Comparison of ENCODE assay signal across 8 cellular contexts in the genomic region with DNA sequence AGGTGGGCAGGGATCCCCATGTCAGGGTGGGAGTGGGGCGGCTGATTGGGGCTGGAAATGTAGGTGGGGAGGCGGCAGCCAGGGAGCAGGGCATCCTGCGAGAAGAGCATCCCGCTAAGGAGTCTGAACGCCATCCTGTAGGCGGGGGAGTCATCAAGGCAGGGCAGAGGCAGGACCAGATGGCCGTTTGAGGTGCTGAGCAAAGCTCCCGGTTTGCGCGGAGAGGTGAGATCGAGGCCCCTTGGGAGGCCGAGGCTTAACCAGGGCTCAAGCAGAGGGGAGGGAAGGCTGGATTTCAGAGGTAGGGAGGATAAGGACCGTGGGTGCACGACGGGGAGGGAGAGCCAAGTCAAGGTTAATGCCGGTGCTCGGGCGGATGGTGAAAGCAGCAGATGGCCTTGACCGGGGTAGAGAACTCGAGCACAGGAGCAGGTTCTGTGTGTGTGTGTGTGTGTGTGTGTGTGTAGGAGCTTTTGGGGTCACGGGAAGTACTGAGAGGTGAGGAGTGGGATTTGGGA. TPM values are rescaled to one million over a fixed set of nuclear protein-coding genes. Genes with fewer than 3 reads are reported as not detected.
DNase-seq lines count a peak whose midpoint lies in the region; ATAC-seq and TF ChIP-seq lines count a peak whose summit lies in the region.

No MANE protein-coding gene starts in this region.

- 0 out of 2 replicates have a peak, but pooled peaks cover 10% of the 10 kb centered on the region for H3K36me3 ChIP-seq in SU-DHL-6 (ENCODE audit: low read length)
- H3K36me3 ChIP-seq in naive thymus-derived CD4-positive, alpha-beta T cell (ENCODE audit: control insufficient read depth in 2 of 3, insufficient read depth in 3 of 3, low read length in 3 of 3), result peaks cover under 1 to 28% (median 6%) of the 10 kb centered on the region in 3 experiments

- H3K4me1 ChIP-seq in naive thymus-derived CD4-positive, alpha-beta T cell (ENCODE audit: control insufficient read depth in 2 of 2, insufficient read depth in 2 of 2, low read length in 2 of 2), result peaks cover 0 to 5% of the 10 kb centered on the region in 2 donors

- no peaks in the 10 kb centered on the region for H3K27me3 ChIP-seq in SU-DHL-6 (ENCODE audit: low read length)
- no peaks in the 10 kb centered on the region for H3K27me3 ChIP-seq in naive thymus-derived CD4-positive, alpha-beta T cell (ENCODE audit: control insufficient read depth in 2 of 2, insufficient read depth in 2 of 2, low read length in 2 of 2)

- H3K79me2 ChIP-seq in SU-DHL-6 (ENCODE audit: insufficient read depth, low read length), result peaks cover 16% of the 10 kb centered on the region

- H3K36me3 Mint-ChIP-seq in endothelial cell (ENCODE audit: low read depth, unreplicated experiment), result peaks cover 28% of the 10 kb centered on the region
- peaks cover 0 to 28% (median 10%) of the 10 kb centered on the region in 5 donors for H3K36me3 Mint-ChIP-seq in naive thymus-derived CD4-positive, alpha-beta T cell

- peak; percentile 70 for DNase-seq in NCI-H2227 (lab: John Stamatoyannopoulos, UW; ENCODE audit: unreplicated experiment)
- DNase-seq in NCI-H2227 treated with DMSO at 0.1 percent for 48 hours (lab: John Stamatoyannopoulos, UW), result no peak
- peak; percentile 16 for DNase-seq in endothelial cell (ENCODE audit: low spot score)
- peak in 8 of 9 donors; percentile 5 to 46 (median 26) for DNase-seq in naive thymus-derived CD4-positive, alpha-beta T cell
- DNase-seq in cortex of kidney (lab: John Stamatoyannopoulos, UW), result no peak

- H2AFZ ChIP-seq in SU-DHL-6 (ENCODE audit: low read depth, low read length, severe bottlenecking), result peak overlapping the region; percentile 29

- CTCF ChIA-PET in naive thymus-derived CD4-positive, alpha-beta T cell (lab: Charles Lee), result interaction anchor here (1.1 to 1.2 kb wide), 2 partner anchors 11 to 166 kb away, joined by 3 to 5 read pairs; no protein-coding TSS in a partner anchor

- TF ChIP-seq CTCF in SU-DHL-6 (IDR thresholded peaks at IDR 0.05; ENCODE audit: insufficient read depth, low read length, poor library complexity, severe bottlenecking) (no peak), endothelial cell (IDR thresholded peaks at IDR 0.05; ENCODE audit: unreplicated experiment) (no peak)

- H3K27ac ChIP-seq in SU-DHL-6 (ENCODE audit: low read depth, low read length), result peak overlapping the region; percentile 65
- H3K27ac ChIP-seq in naive thymus-derived CD4-positive, alpha-beta T cell (ENCODE audit: low read depth, low read length), result peak overlapping the region; percentile 80

- no peaks in the 10 kb centered on the region for H3K9me2 ChIP-seq in SU-DHL-6 (replicated peaks; ENCODE audit: insufficient read depth, low read length)

- H3F3A ChIP-seq in SU-DHL-6 (ENCODE audit: insufficient read depth), result peaks cover 37% of the 10 kb centered on the region

- peaks cover 15% of the 10 kb centered on the region for H3K27me3 Mint-ChIP-seq in endothelial cell (ENCODE audit: unreplicated experiment)
- no peaks in the 10 kb centered on the region for H3K27me3 Mint-ChIP-seq in naive thymus-derived CD4-positive, alpha-beta T cell

- H3K4me3 Mint-ChIP-seq in endothelial cell (ENCODE audit: unreplicated experiment), result peak overlapping the region; percentile 98
- peak overlapping the region; percentile 87 to 98 (median 95) for H3K4me3 Mint-ChIP-seq in naive thymus-derived CD4-positive, alpha-beta T cell

- peak overlapping the region; percentile 69 for H3K4me3 ChIP-seq in SU-DHL-6 (ENCODE audit: insufficient read depth, low read length, poor library complexity, severe bottlenecking)
- peak overlapping the region; percentile 89 for H3K4me3 ChIP-seq in naive thymus-derived CD4-positive, alpha-beta T cell (ENCODE audit: low read length)

- H3K4me2 ChIP-seq in SU-DHL-6 (ENCODE audit: low read depth, low read length, poor library complexity, severe bottlenecking), result peak overlapping the region; percentile 79

- ATAC-seq in HG02885 (IDR thresholded peaks at IDR 0.05; ENCODE audit: poor library complexity, unreplicated experiment) (peak; percentile 25), HG03439 (IDR thresholded peaks at IDR 0.05; ENCODE audit: unreplicated experiment) (no peak)
- ATAC-seq in naive thymus-derived CD4-positive, alpha-beta T cell, result peak; percentile 24

- H3K4me1 Mint-ChIP-seq in endothelial cell (ENCODE audit: unreplicated experiment), result peaks cover 7% of the 10 kb centered on the region
- peaks cover 0 to 34% (median 24%) of the 10 kb centered on the region in 7 donors for H3K4me1 Mint-ChIP-seq in naive thymus-derived CD4-positive, alpha-beta T cell

- H3K9ac ChIP-seq in SU-DHL-6 (ENCODE audit: low read length), result peak overlapping the region; percentile 82

- no peaks in the 10 kb centered on the region for H4K20me1 ChIP-seq in SU-DHL-6 (ENCODE audit: low read depth, low read length)

- POLR2A ChIA-PET in naive thymus-derived CD4-positive, alpha-beta T cell (lab: Charles Lee), result interaction anchor here (0.6 to 1.9 kb wide), 8 partner anchors 10 to 299 kb away, joined by 3 to 7 read pairs (median 4); partner anchors contain the start of genes NME1, SPAG9 and TOB1

- intact Hi-C loops in naive thymus-derived CD4-positive, alpha-beta T cell (cut with micrococcal nuclease), result loop anchor here (1.0 to 5.0 kb wide), 7 partner anchors 12 to 299 kb away; partner anchors contain the start of genes MBTD1 (in 2 of the 2), NME1 (in 2 of the 2), TOB1 (in 2 of the 2) and UTP18 (in 2 of the 2)

- H3K27ac Mint-ChIP-seq in endothelial cell (ENCODE audit: unreplicated experiment), result peak overlapping the region; percentile 91
- H3K27ac Mint-ChIP-seq in naive thymus-derived CD4-positive, alpha-beta T cell, result peak overlapping the region; percentile 89 to 99 (median 95)

- H3K9me3 Mint-ChIP-seq in endothelial cell (ENCODE audit: unreplicated experiment), result no peaks in the 10 kb centered on the region
- no peaks in the 10 kb centered on the region for H3K9me3 Mint-ChIP-seq in naive thymus-derived CD4-positive, alpha-beta T cell

- H3K9me3 ChIP-seq in SU-DHL-6 (ENCODE audit: insufficient read depth, low read length), result no peaks in the 10 kb centered on the region
- no peaks in the 10 kb centered on the region for H3K9me3 ChIP-seq in naive thymus-derived CD4-positive, alpha-beta T cell (ENCODE audit: control insufficient read depth in 2 of 3, low read length in 3 of 3)

RNA-seq across cellular contexts. Expression of gene NME2, which starts 0.5 kb away (rescaled TPM):
- total RNA-seq in endothelial cell (ENCODE audit: unreplicated experiment), result 476 TPM
- total RNA-seq in naive thymus-derived CD4-positive, alpha-beta T cell, result 100 to 1,000 TPM; 133 to 457 (median 179) TPM
- 100 to 1,000 TPM; 255 to 280 TPM for polyA plus RNA-seq in naive thymus-derived CD4-positive, alpha-beta T cell

RNA-seq across cellular contexts. Expression of gene NME1, which starts 12.4 kb away (rescaled TPM):
- total RNA-seq in endothelial cell (ENCODE audit: unreplicated experiment), result 57.3 TPM
- 100 to 1,000 TPM in 1 of 5 experiments, 10 to 100 TPM in 4; 13.4 to 159 (median 20.1) TPM for total RNA-seq in naive thymus-derived CD4-positive, alpha-beta T cell
- polyA plus RNA-seq in naive thymus-derived CD4-positive, alpha-beta T cell, result 10 to 100 TPM; 58.9 to 59.7 TPM

RNA-seq across cellular contexts. Expression of gene SPAG9, which starts 45.1 kb away (rescaled TPM):
- total RNA-seq in endothelial cell (ENCODE audit: unreplicated experiment), result 107 TPM
- total RNA-seq in naive thymus-derived CD4-positive, alpha-beta T cell, result 10 to 100 TPM; 52.6 to 73.4 (median 54.9) TPM
- polyA plus RNA-seq in naive thymus-derived CD4-positive, alpha-beta T cell, result 1 to 10 TPM; 3.3 to 5.9 TPM

Comparison
In these comparisons a context has a peak if more than half of its experiments do, and no peak if none do; other contexts are left out.
1. DNase-seq: peak in NCI-H2227 (single experiment), endothelial cell (single experiment) and naive thymus-derived CD4-positive, alpha-beta T cell (8 of 9); none in NCI-H2227 treated with DMSO at 0.1 percent for 48 hours (single experiment) and cortex of kidney (single experiment).